ENCODE assay signal across 12 cellular contexts in the genomic region with DNA sequence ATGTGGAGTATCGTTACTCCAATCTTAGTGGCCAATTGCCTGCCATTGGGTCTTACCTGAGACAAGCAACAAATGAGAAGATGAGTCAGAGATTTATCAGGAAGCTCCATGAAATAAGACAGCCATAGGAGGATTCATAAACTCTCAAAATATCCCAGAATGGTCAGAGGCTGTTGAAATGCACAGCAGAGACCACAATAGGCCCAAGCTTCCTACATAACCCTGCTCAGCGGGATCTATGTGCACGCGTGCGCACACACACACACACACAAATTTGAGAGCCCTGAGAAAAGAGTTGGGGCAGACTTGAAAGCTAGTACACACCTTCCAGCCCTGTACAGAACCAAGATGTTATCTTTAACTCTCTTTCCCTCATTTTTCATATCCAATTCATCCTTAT. TPM values are rescaled to one million over a fixed set of nuclear protein-coding genes. Genes with fewer than 3 reads are reported as not detected.
DNase-seq lines count a peak whose midpoint lies in the region; ATAC-seq and TF ChIP-seq lines count a peak whose summit lies in the region.
"Had no signal": no experiment of that assay in that cellular context is flagged by ENCODE, and none has a peak within 500 bp of the region (broad histone marks: within the 10 kb centered on the region; RNA-seq: fewer than 3 reads in every experiment).

No MANE protein-coding gene starts in this region.

- peaks cover 46% of the 10 kb centered on the region for H3K4me1 Mint-ChIP-seq in activated naive CD8-positive, alpha-beta T cell (ENCODE audit: low read depth)
- H3K4me1 Mint-ChIP-seq in activated naive CD8-positive, alpha-beta T cell treated with anti-CD3 and anti-CD28 coated beads for 36 hours: peaks cover 26% of the 10 kb centered on the region
- H3K4me1 Mint-ChIP-seq in type B pancreatic cell (ENCODE audit: unreplicated experiment): peaks cover 16% of the 10 kb centered on the region

- POLR2A ChIA-PET in Panc1 (lab: Charles Lee): no interaction called here

- H3K27ac Mint-ChIP-seq in activated naive CD8-positive, alpha-beta T cell: peak overlapping the region; percentile 81
- no peak overlapping the region for H3K27ac Mint-ChIP-seq in activated naive CD8-positive, alpha-beta T cell treated with anti-CD3 and anti-CD28 coated beads for 36 hours
- H3K27ac Mint-ChIP-seq in type B pancreatic cell: peak overlapping the region; percentile 97

- CTCF ChIA-PET in Panc1 (lab: Charles Lee): interaction anchor here (0.6 kb wide), 1 partner anchor 197 kb away, joined by 16 read pairs; no protein-coding TSS in a partner anchor

- intact Hi-C loops in Panc1 (cut with micrococcal nuclease; ENCODE audit: unreplicated experiment): no loop called here

- no peaks in the 10 kb centered on the region for H3K27me3 ChIP-seq in Panc1 (ENCODE audit: control insufficient read depth, insufficient read depth, low read length)
- H3K27me3 ChIP-seq in WERI-Rb-1 (ENCODE audit: insufficient read depth, low read depth, severe bottlenecking): no peaks in the 10 kb centered on the region

- H3K27ac ChIP-seq in Panc1 (ENCODE audit: low read length) (no peak overlapping the region), epithelial cell of prostate (peak overlapping the region; percentile 19), WERI-Rb-1 (no peak overlapping the region)

- H3K4me1 ChIP-seq in Panc1 (ENCODE audit: control insufficient read depth, insufficient read depth, low read length): no peaks in the 10 kb centered on the region; the same call in 1 of the 2 replicates

- H3K9me3 ChIP-seq in Panc1 (ENCODE audit: control insufficient read depth, insufficient read depth, low read depth, low read length): peaks cover 4% of the 10 kb centered on the region; the same call in 1 of the 2 replicates
- no peaks in the 10 kb centered on the region for H3K9me3 ChIP-seq in WERI-Rb-1 (ENCODE audit: severe bottlenecking)

- peaks cover 15% of the 10 kb centered on the region for H3K36me3 Mint-ChIP-seq in activated naive CD8-positive, alpha-beta T cell
- H3K36me3 Mint-ChIP-seq in activated naive CD8-positive, alpha-beta T cell treated with anti-CD3 and anti-CD28 coated beads for 36 hours: peaks cover 42% of the 10 kb centered on the region
- peaks cover 24% of the 10 kb centered on the region for H3K36me3 Mint-ChIP-seq in type B pancreatic cell

- H3K4me3 ChIP-seq in Panc1 (ENCODE audit: low read depth in 2 of 2, low read length in 2 of 2) (no peak overlapping the region), WERI-Rb-1 (ENCODE audit: low read depth, low read length) (no peak overlapping the region)

- H3K36me3 ChIP-seq in Panc1 (ENCODE audit: control insufficient read depth, insufficient read depth, low read length): no peaks in the 10 kb centered on the region
- no peaks in the 10 kb centered on the region for H3K36me3 ChIP-seq in WERI-Rb-1

- peak; percentile 62; the same call in 1 of the 2 replicates for ATAC-seq in Panc1

- in situ Hi-C loops in Panc1 (cut with HindIII; ENCODE audit: low pct_unique_long_range_greater_than_20kb, low sequenced_read_pairs): no loop called here

- no TSS peak for BruUV-seq in Panc1 (replicated peaks; lab: Mats Ljungman, UMichigan)

- TF ChIP-seq CTCF in Panc1 (IDR thresholded peaks at IDR 0.05): no peak
- no peak for TF ChIP-seq CTCF in type B pancreatic cell (conservative IDR thresholded peaks at IDR 0.05)
- no peak for TF ChIP-seq CTCF in WERI-Rb-1 (IDR thresholded peaks at IDR 0.05; ENCODE audit: low read depth, low read length)

- DNase-seq in activated naive CD8-positive, alpha-beta T cell treated with anti-CD3 and anti-CD28 coated beads for 36 hours: no peak
- DNase-seq in Panc1 (ENCODE audit: low read depth, low spot score) (no peak), epithelial cell of prostate (ENCODE audit: low read depth, low spot score) (no peak), type B pancreatic cell (ENCODE audit: extremely low spot score, unreplicated experiment) (no peak), DMS 273 (lab: John Stamatoyannopoulos, UW; ENCODE audit: unreplicated experiment) (no peak), WERI-Rb-1 (no peak), NCI-H1105 treated with DMSO at 0.1 percent for 48 hours (lab: John Stamatoyannopoulos, UW) (no peak)
- DNase-seq: activated CD4-positive, alpha-beta T cell treated with anti-CD3 and anti-CD28 coated beads, Interleukin-2, amount 50 U/mL, for 48 hours; amniotic stem cell; mesendoderm; NCI-H526 treated with DMSO at 0.1 percent for 48 hours had no signal

- no peaks in the 10 kb centered on the region for H3K27me3 Mint-ChIP-seq in activated naive CD8-positive, alpha-beta T cell
- H3K27me3 Mint-ChIP-seq in activated naive CD8-positive, alpha-beta T cell treated with anti-CD3 and anti-CD28 coated beads for 36 hours: no peaks in the 10 kb centered on the region
- H3K27me3 Mint-ChIP-seq in type B pancreatic cell: no peaks in the 10 kb centered on the region

- H3K9me3 Mint-ChIP-seq in activated naive CD8-positive, alpha-beta T cell (ENCODE audit: low read depth): no peaks in the 10 kb centered on the region
- H3K9me3 Mint-ChIP-seq in activated naive CD8-positive, alpha-beta T cell treated with anti-CD3 and anti-CD28 coated beads for 36 hours: peaks cover 5% of the 10 kb centered on the region
- H3K9me3 Mint-ChIP-seq in type B pancreatic cell: peaks cover 11% of the 10 kb centered on the region

- H3K4me3 Mint-ChIP-seq in activated naive CD8-positive, alpha-beta T cell: peak overlapping the region; percentile 37
- no peak overlapping the region for H3K4me3 Mint-ChIP-seq in activated naive CD8-positive, alpha-beta T cell treated with anti-CD3 and anti-CD28 coated beads for 36 hours
- no peak overlapping the region for H3K4me3 Mint-ChIP-seq in type B pancreatic cell

RNA-seq across cellular contexts. Expression of a gene that starts 9.8 kb away (rescaled TPM):
- 10 to 100 TPM; 43.6 to 50.0 TPM for total RNA-seq in activated naive CD8-positive, alpha-beta T cell treated with anti-CD3 and anti-CD28 coated beads for 36 hours
- 37.1 TPM for total RNA-seq in Panc1 (2021; ENCODE audit: unreplicated experiment)
- 19.6 TPM for polyA plus RNA-seq in Panc1 (2012; ENCODE audit: insufficient read length)
- total RNA-seq in type B pancreatic cell (ENCODE audit: low replicate concordance): 30.7 and 39.1 TPM in 2 replicates

RNA-seq across cellular contexts. Expression of a gene that starts 25.7 kb away (rescaled TPM):
- total RNA-seq in activated naive CD8-positive, alpha-beta T cell treated with anti-CD3 and anti-CD28 coated beads for 36 hours: 10 to 100 TPM; 16.7 to 18.2 TPM
- total RNA-seq in Panc1 (2021; ENCODE audit: unreplicated experiment) (21.3 TPM), type B pancreatic cell (ENCODE audit: low replicate concordance) (20.2 and 31.0 TPM in 2 replicates)
- polyA plus RNA-seq in Panc1 (2012; ENCODE audit: insufficient read length): 12.0 TPM
